Comparison of ENCODE assay signal across 1 cellular context in the genomic region with DNA sequence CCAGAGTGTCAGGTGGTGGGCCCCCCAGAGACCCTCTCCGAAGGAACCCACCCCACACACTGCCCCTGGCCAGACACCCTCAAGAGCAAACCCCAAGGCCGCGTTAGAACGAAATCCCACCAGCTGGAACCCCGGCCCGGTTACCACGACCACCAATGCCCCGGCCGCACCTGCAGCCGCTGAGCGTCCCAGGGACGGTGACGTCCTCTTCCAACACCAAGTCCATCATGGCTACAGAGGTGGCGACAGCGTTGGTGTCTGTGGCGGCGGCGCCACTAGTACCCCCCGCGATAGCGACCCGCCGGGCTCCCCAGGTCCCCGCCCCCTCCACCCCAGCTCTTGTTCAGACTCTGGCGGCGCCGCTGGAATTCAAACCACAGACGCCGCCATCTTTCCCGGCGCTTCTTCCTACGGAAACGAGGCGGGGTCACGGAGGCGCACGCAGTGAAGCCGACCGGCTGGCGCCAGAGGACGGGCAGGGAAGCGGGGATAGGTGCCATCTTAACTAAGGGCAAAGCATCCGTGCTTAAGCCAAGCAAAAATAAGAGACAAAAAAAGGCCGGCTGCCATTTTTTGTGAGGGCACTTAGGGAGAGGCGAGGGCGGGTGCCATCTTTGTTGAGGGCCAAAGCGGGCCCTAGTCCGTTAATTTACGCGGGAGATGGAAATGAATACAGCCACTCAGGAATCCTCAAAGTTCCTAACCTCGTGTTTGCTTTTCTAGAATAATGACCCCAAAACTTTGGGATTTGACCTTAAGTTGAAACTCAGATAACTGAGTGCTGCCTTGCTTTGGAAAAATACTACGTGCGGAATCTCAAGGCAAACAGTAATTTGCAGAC.
TF ChIP-seq lines count a peak whose summit lies in the region.

A gene (minus strand): TSS at position 418 of the 841 bp plus-strand sequence. CDS start 189 bp downstream, at position 229.

TF ChIP-seq in K562, 482 proteins besides CTCF, POLR2A, EP300 and RAD21 (continued from another document and continues in another):
- TF ChIP-seq ZNF134 (CRISPR knock-in tag; conservative IDR thresholded peaks at IDR 0.05) (peak; percentile 69), NBN (IDR thresholded peaks at IDR 0.05; ENCODE audit: low read depth) (0 out of 2 replicates have a peak, but pooled peaks have one; percentile 72), CSDE1 (IDR thresholded peaks at IDR 0.05) (peak; percentile 54 to 99; a peak in 3 of 4 replicates), CHD1 (IDR thresholded peaks at IDR 0.05; ENCODE audit: low read length) (peak; percentile 70), ZNF561 (CRISPR knock-in tag; conservative IDR thresholded peaks at IDR 0.05) (0 out of 2 replicates have a peak, but pooled peaks have one; percentile 67), NR2F6 (CRISPR knock-in tag; IDR thresholded peaks at IDR 0.05) (no peak), GATAD2B (IDR thresholded peaks at IDR 0.05; ENCODE audit: borderline replicate concordance) (peak; percentile 49; the same call in 1 of the 2 replicates), ASH1L (IDR thresholded peaks at IDR 0.05; ENCODE audit: borderline replicate concordance, low read depth, partially characterized antibody) (peak; percentile 63), ZNF77 (CRISPR knock-in tag; IDR thresholded peaks at IDR 0.05) (no peak), RBFOX2 (IDR thresholded peaks at IDR 0.05; ENCODE audit: low read depth, low read length) (peak; percentile 89), FOXM1 (IDR thresholded peaks at IDR 0.05; ENCODE audit: low read depth) (peak; percentile 93), FOXM1 (CRISPR knock-in tag; IDR thresholded peaks at IDR 0.05; ENCODE audit: low read depth) (no peak), ZNF507 (tag; conservative IDR thresholded peaks at IDR 0.05) (no peak), E2F3 (CRISPR knock-in tag; IDR thresholded peaks at IDR 0.05) (peak; percentile 98), BCL6 (CRISPR knock-in tag; IDR thresholded peaks at IDR 0.05) (no peak; the same call in none of the 2 replicates), ZNF23 (CRISPR knock-in tag; IDR thresholded peaks at IDR 0.05) (no peak), JUNB (CRISPR knock-in tag; conservative IDR thresholded peaks at IDR 0.05) (no peak), ZNF431 (CRISPR knock-in tag; IDR thresholded peaks at IDR 0.05) (peak; percentile 53; the same call in 1 of the 2 replicates), CC2D1A (IDR thresholded peaks at IDR 0.05) (peak; percentile 70), SMAD3 (CRISPR knock-in tag; conservative IDR thresholded peaks at IDR 0.05) (peak; percentile 85; the same call in 1 of the 2 replicates), ZNF133 (CRISPR knock-in tag; IDR thresholded peaks at IDR 0.05) (no peak), POLR2B (IDR thresholded peaks at IDR 0.05; ENCODE audit: low read depth, partially characterized antibody) (peak; percentile 57), SRF (CRISPR knock-in tag; IDR thresholded peaks at IDR 0.05) (0 out of 4 replicates have a peak, but pooled peaks of 1 of the 2 experiments have one; percentile 11), NELFE (IDR thresholded peaks at IDR 0.05; ENCODE audit: insufficient read depth, insufficient read length) (no peak), RUNX1 (IDR thresholded peaks at IDR 0.05; ENCODE audit: low read depth) (peak; percentile 30; the same call in 1 of the 2 replicates), ZNF41 (CRISPR knock-in tag; conservative IDR thresholded peaks at IDR 0.05) (peak; percentile 74; the same call in 1 of the 2 replicates), SRSF9 (IDR thresholded peaks at IDR 0.05; ENCODE audit: borderline replicate concordance, low read depth, low read length) (no peak), FOXA3 (CRISPR knock-in tag; conservative IDR thresholded peaks at IDR 0.05 in 1 of 2, IDR thresholded peaks at IDR 0.05 in 1 of 2) (peak; percentile 6 to 46; a peak in 1 of 4 replicates), ADNP (tag; IDR thresholded peaks at IDR 0.05) (no peak), MEIS2 (IDR thresholded peaks at IDR 0.05; ENCODE audit: partially characterized antibody) (no peak), NFE2L1 (tag; IDR thresholded peaks at IDR 0.05; ENCODE audit: borderline replicate concordance, low read depth) (no peak; the same call in 1 of the 2 replicates), DNMT1 (IDR thresholded peaks at IDR 0.05) (no peak), TBP (optimal IDR thresholded peaks at IDR 0.05; ENCODE audit: low read depth, low read length) (peak; percentile 70), GABPB1 (CRISPR knock-in tag; IDR thresholded peaks at IDR 0.05) (peak; percentile 57; the same call in 1 of the 2 replicates), ZNF311 (CRISPR knock-in tag; IDR thresholded peaks at IDR 0.05) (peak; percentile 92), BHLHE40 (IDR thresholded peaks at IDR 0.05; ENCODE audit: low read length) (no peak; the same call in 1 of the 2 replicates), PHTF2 (CRISPR knock-in tag; IDR thresholded peaks at IDR 0.05) (no peak), CREB1 (IDR thresholded peaks at IDR 0.05) (peak; percentile 97), CREB1 (CRISPR knock-in tag; IDR thresholded peaks at IDR 0.05) (peak; percentile 89), BRF1 (IDR thresholded peaks at IDR 0.05; ENCODE audit: borderline replicate concordance, extremely low read depth, insufficient read length) (no peak), MXI1 (IDR thresholded peaks at IDR 0.05; ENCODE audit: low read depth, low read length) (no peak), TSC22D4 (tag; IDR thresholded peaks at IDR 0.05) (no peak), ZSCAN29 (IDR thresholded peaks at IDR 0.05) (no peak), TAF1 (IDR thresholded peaks at IDR 0.05; ENCODE audit: control insufficient read depth, extremely low read depth, insufficient read depth, low read length, severe bottlenecking) (peak; percentile 81), HIVEP1 (CRISPR knock-in tag; IDR thresholded peaks at IDR 0.05) (0 out of 2 replicates have a peak, but pooled peaks have one; percentile 15), NFXL1 (CRISPR knock-in tag; IDR thresholded peaks at IDR 0.05) (no peak; the same call in 1 of the 2 replicates), TEAD1 (CRISPR knock-in tag; IDR thresholded peaks at IDR 0.05) (peak in 1 of 2 experiments; percentile 94; a peak in 3 of 4 replicates), SREBF2 (CRISPR knock-in tag; IDR thresholded peaks at IDR 0.05) (no peak), SMARCB1 (IDR thresholded peaks at IDR 0.05; ENCODE audit: insufficient read length, low read depth) (no peak), MAFK (IDR thresholded peaks at IDR 0.05; ENCODE audit: low read length) (no peak), PHB (CRISPR knock-in tag; IDR thresholded peaks at IDR 0.05) (peak; percentile 74; the same call in 1 of the 2 replicates), KHSRP (IDR thresholded peaks at IDR 0.05) (no peak), ZNF583 (CRISPR knock-in tag; IDR thresholded peaks at IDR 0.05) (peak; percentile 88)
- TF ChIP-seq, protein P1, sequence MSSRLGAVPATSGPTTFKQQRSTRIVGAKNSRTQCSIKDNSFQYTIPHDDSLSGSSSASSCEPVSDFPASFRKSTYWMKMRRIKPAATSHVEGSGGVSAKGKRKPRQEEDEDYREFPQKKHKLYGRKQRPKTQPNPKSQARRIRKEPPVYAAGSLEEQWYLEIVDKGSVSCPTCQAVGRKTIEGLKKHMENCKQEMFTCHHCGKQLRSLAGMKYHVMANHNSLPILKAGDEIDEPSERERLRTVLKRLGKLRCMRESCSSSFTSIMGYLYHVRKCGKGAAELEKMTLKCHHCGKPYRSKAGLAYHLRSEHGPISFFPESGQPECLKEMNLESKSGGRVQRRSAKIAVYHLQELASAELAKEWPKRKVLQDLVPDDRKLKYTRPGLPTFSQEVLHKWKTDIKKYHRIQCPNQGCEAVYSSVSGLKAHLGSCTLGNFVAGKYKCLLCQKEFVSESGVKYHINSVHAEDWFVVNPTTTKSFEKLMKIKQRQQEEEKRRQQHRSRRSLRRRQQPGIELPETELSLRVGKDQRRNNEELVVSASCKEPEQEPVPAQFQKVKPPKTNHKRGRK (tag; IDR thresholded peaks at IDR 0.05), result no peak
- TF ChIP-seq, protein P2, sequence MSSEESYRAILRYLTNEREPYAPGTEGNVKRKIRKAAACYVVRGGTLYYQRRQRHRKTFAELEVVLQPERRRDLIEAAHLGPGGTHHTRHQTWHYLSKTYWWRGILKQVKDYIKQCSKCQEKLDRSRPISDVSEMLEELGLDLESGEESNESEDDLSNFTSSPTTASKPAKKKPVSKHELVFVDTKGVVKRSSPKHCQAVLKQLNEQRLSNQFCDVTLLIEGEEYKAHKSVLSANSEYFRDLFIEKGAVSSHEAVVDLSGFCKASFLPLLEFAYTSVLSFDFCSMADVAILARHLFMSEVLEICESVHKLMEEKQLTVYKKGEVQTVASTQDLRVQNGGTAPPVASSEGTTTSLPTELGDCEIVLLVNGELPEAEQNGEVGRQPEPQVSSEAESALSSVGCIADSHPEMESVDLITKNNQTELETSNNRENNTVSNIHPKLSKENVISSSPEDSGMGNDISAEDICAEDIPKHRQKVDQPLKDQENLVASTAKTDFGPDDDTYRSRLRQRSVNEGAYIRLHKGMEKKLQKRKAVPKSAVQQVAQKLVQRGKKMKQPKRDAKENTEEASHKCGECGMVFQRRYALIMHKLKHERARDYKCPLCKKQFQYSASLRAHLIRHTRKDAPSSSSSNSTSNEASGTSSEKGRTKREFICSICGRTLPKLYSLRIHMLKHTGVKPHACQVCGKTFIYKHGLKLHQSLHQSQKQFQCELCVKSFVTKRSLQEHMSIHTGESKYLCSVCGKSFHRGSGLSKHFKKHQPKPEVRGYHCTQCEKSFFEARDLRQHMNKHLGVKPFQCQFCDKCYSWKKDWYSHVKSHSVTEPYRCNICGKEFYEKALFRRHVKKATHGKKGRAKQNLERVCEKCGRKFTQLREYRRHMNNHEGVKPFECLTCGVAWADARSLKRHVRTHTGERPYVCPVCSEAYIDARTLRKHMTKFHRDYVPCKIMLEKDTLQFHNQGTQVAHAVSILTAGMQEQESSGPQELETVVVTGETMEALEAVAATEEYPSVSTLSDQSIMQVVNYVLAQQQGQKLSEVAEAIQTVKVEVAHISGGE (CRISPR knock-in tag; IDR thresholded peaks at IDR 0.05), result peak in 2 of 3 experiments; percentile 53 to 97; a peak in 3 of 6 replicates
- TF ChIP-seq, protein P3, sequence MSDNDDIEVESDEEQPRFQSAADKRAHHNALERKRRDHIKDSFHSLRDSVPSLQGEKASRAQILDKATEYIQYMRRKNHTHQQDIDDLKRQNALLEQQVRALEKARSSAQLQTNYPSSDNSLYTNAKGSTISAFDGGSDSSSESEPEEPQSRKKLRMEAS (CRISPR knock-in tag; IDR thresholded peaks at IDR 0.05), result peak; percentile 89
- TF ChIP-seq, protein P4, sequence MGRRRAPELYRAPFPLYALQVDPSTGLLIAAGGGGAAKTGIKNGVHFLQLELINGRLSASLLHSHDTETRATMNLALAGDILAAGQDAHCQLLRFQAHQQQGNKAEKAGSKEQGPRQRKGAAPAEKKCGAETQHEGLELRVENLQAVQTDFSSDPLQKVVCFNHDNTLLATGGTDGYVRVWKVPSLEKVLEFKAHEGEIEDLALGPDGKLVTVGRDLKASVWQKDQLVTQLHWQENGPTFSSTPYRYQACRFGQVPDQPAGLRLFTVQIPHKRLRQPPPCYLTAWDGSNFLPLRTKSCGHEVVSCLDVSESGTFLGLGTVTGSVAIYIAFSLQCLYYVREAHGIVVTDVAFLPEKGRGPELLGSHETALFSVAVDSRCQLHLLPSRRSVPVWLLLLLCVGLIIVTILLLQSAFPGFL (CRISPR knock-in tag; IDR thresholded peaks at IDR 0.05), result no peak
- TF ChIP-seq, protein P5, sequence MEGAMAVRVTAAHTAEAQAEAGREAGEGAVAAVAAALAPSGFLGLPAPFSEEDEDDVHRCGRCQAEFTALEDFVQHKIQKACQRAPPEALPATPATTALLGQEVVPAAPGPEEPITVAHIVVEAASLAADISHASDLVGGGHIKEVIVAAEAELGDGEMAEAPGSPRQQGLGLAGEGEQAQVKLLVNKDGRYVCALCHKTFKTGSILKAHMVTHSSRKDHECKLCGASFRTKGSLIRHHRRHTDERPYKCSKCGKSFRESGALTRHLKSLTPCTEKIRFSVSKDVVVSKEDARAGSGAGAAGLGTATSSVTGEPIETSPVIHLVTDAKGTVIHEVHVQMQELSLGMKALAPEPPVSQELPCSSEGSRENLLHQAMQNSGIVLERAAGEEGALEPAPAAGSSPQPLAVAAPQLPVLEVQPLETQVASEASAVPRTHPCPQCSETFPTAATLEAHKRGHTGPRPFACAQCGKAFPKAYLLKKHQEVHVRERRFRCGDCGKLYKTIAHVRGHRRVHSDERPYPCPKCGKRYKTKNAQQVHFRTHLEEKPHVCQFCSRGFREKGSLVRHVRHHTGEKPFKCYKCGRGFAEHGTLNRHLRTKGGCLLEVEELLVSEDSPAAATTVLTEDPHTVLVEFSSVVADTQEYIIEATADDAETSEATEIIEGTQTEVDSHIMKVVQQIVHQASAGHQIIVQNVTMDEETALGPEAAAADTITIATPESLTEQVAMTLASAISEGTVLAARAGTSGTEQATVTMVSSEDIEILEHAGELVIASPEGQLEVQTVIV (CRISPR knock-in tag; IDR thresholded peaks at IDR 0.05; ENCODE audit: borderline replicate concordance), result no peak
- TF ChIP-seq, protein P6, sequence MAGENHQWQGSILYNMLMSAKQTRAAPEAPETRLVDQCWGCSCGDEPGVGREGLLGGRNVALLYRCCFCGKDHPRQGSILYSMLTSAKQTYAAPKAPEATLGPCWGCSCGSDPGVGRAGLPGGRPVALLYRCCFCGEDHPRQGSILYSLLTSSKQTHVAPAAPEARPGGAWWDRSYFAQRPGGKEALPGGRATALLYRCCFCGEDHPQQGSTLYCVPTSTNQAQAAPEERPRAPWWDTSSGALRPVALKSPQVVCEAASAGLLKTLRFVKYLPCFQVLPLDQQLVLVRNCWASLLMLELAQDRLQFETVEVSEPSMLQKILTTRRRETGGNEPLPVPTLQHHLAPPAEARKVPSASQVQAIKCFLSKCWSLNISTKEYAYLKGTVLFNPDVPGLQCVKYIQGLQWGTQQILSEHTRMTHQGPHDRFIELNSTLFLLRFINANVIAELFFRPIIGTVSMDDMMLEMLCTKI (IDR thresholded peaks at IDR 0.05; ENCODE audit: partially characterized antibody), result no peak
- TF ChIP-seq, protein P7, sequence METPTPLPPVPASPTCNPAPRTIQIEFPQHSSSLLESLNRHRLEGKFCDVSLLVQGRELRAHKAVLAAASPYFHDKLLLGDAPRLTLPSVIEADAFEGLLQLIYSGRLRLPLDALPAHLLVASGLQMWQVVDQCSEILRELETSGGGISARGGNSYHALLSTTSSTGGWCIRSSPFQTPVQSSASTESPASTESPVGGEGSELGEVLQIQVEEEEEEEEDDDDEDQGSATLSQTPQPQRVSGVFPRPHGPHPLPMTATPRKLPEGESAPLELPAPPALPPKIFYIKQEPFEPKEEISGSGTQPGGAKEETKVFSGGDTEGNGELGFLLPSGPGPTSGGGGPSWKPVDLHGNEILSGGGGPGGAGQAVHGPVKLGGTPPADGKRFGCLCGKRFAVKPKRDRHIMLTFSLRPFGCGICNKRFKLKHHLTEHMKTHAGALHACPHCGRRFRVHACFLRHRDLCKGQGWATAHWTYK (CRISPR knock-in tag; IDR thresholded peaks at IDR 0.05), result peak; percentile 80
